ENCODE assay signal across 1 cellular context in genomic region chr16:50535506-50536257, GRCh38.
TF ChIP-seq lines count a peak whose summit lies in the region.

No MANE protein-coding gene starts in this region.

TF ChIP-seq in HepG2, 621 proteins besides CTCF, POLR2A, EP300 and RAD21 (continued from another document):
- TF ChIP-seq SP140L (CRISPR knock-in tag; IDR thresholded peaks at IDR 0.05; ENCODE audit: borderline replicate concordance) (no peak), REXO4 (CRISPR knock-in tag; IDR thresholded peaks at IDR 0.05; ENCODE audit: borderline replicate concordance) (no peak), ZNF280B (CRISPR knock-in tag; IDR thresholded peaks at IDR 0.05; ENCODE audit: borderline replicate concordance) (no peak), NFKBIZ (CRISPR knock-in tag; IDR thresholded peaks at IDR 0.05) (no peak), HNF1A (IDR thresholded peaks at IDR 0.05; ENCODE audit: low read depth) (no peak), HNF1A (CRISPR knock-in tag; IDR thresholded peaks at IDR 0.05; ENCODE audit: borderline replicate concordance) (no peak), ATF5 (CRISPR knock-in tag; IDR thresholded peaks at IDR 0.05; ENCODE audit: low read depth) (no peak), ZNF687 (CRISPR knock-in tag; IDR thresholded peaks at IDR 0.05) (peak; percentile 29), IRF1 (CRISPR knock-in tag; IDR thresholded peaks at IDR 0.05; ENCODE audit: low read depth) (no peak), SALL2 (CRISPR knock-in tag; IDR thresholded peaks at IDR 0.05) (no peak), ZNF20 (CRISPR knock-in tag; IDR thresholded peaks at IDR 0.05) (no peak), CCDC6 (CRISPR knock-in tag; IDR thresholded peaks at IDR 0.05) (no peak), POLR2G (IDR thresholded peaks at IDR 0.05; ENCODE audit: low read depth, low read length) (peak; percentile 44), ZFY (CRISPR knock-in tag; IDR thresholded peaks at IDR 0.05) (no peak)
- TF ChIP-seq, protein P1, sequence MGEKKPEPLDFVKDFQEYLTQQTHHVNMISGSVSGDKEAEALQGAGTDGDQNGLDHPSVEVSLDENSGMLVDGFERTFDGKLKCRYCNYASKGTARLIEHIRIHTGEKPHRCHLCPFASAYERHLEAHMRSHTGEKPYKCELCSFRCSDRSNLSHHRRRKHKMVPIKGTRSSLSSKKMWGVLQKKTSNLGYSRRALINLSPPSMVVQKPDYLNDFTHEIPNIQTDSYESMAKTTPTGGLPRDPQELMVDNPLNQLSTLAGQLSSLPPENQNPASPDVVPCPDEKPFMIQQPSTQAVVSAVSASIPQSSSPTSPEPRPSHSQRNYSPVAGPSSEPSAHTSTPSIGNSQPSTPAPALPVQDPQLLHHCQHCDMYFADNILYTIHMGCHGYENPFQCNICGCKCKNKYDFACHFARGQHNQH (CRISPR knock-in tag; IDR thresholded peaks at IDR 0.05), result 0 out of 2 replicates have a peak, but pooled peaks have one; percentile 0
